Comparison of ENCODE assay signal across 22 cellular contexts in the genomic region with DNA sequence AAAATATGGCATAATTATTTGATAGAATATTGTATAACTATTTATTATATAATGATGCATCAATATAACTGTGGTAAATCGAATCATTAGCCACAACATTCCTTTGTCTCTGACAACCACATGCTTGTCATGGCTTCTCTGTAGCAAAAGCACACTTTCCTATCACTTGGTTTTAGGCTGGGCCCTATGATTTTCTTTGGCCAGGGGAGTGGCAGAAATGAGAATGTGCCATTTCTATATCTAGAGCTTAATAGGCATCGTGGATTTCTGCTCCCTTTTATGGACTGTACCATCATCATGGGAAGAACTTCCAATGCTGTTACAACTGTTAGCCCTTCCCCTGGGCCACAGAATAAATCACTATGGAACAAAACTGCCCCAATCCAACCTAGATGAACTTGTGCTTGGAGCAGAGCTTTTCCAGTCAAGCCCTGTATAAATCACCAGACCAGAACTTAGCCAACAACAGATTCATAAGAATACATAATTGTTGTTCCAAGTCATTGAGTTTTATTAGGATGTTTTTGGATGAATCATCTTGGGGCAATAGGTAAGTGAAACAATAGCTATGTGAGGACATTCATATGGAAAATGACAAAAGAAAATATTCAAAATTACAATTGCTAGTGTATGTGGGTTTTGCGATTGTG.
DNase-seq lines count a peak whose midpoint lies in the region; ATAC-seq, FAIRE-seq and TF ChIP-seq lines count a peak whose summit lies in the region.
"Had no signal": no experiment of that assay in that cellular context is flagged by ENCODE, and none has a peak within 500 bp of the region (broad histone marks: within the 10 kb centered on the region; RNA-seq: fewer than 3 reads in every experiment).

No MANE protein-coding gene starts in this region.

- no peak overlapping the region for H3K27ac ChIP-seq in Panc1 (ENCODE audit: low read length)
- H3K27ac ChIP-seq in trophoblast cell (ENCODE audit: low read depth, low read length): no peak overlapping the region

- H3K18ac ChIP-seq in trophoblast cell (ENCODE audit: low read length): no peak overlapping the region

- TF ChIP-seq CTCF in D721Med (IDR thresholded peaks at IDR 0.05; ENCODE audit: insufficient read depth, missing control alignments) (no peak), Panc1 (IDR thresholded peaks at IDR 0.05) (no peak), fibroblast of the aortic adventitia (IDR thresholded peaks at IDR 0.05; ENCODE audit: insufficient read depth, low read length) (no peak)

- no peak overlapping the region for H4K8ac ChIP-seq in trophoblast cell (ENCODE audit: low read depth, low read length)

- H3K4me3 ChIP-seq in Panc1 (ENCODE audit: low read depth in 2 of 2, low read length in 2 of 2) (no peak overlapping the region), fibroblast of the aortic adventitia (ENCODE audit: low read depth, low read length) (no peak overlapping the region), skeletal muscle satellite cell (ENCODE audit: low read length) (no peak overlapping the region), trophoblast cell (ENCODE audit: low read depth, low read length) (no peak overlapping the region)

- WGBS in trophoblast cell (ENCODE audit: extremely low coverage, insufficient coverage, insufficient read length): no CpG with 5 or more reads among the region's 3 CpGs

- FAIRE-seq in D721Med (lab: Jason Lieb, UNC): peak; percentile 16
- FAIRE-seq: GM12891 had no signal

- no peak for DNase-seq in D721Med (ENCODE audit: insufficient read length, low spot score)
- DNase-seq in Panc1 (ENCODE audit: low read depth, low spot score): no peak
- DNase-seq in fibroblast of the aortic adventitia (ENCODE audit: low read depth): peak; percentile 1
- DNase-seq in RPMI8226: no peak
- DNase-seq in NCI-H446 treated with DMSO at 0.1 percent for 48 hours (lab: John Stamatoyannopoulos, UW): no peak
- DNase-seq in trophoblast cell: no peak
- DNase-seq: BE2C, DMS 273 treated with DMSO at 0.1 percent for 48 hours, DMS79 treated with DMSO at 0.1 percent for 48 hours, GOT3, KBM-7, MM.1S, NCI-H1092, NCI-H1436 treated with DMSO at 0.1 percent for 48 hours, NCI-H1930, NCI-H2171, NCI-H345, NCI-H524 treated with DMSO at 0.1 percent for 48 hours, Right ventricle myocardium superior had no signal

- no peaks in the 10 kb centered on the region for H3K9me3 ChIP-seq in Panc1 (ENCODE audit: control insufficient read depth, insufficient read depth, low read depth, low read length)
- no peaks in the 10 kb centered on the region for H3K9me3 ChIP-seq in skeletal muscle satellite cell (replicated peaks; ENCODE audit: low read length)
- H3K9me3 ChIP-seq in trophoblast cell (ENCODE audit: insufficient read depth, low read depth, low read length): no peaks in the 10 kb centered on the region
- H3K9me3 ChIP-seq: BE2C had no signal

- H2BK5ac ChIP-seq in trophoblast cell (ENCODE audit: low read depth, low read length, poor library complexity): no peak overlapping the region

- no peak overlapping the region for H4K91ac ChIP-seq in trophoblast cell (ENCODE audit: low read depth, low read length)

- H2BK12ac ChIP-seq in trophoblast cell (ENCODE audit: low read length): no peak overlapping the region

- no peak overlapping the region for H2AFZ ChIP-seq in trophoblast cell (ENCODE audit: insufficient read depth, low read length, poor library complexity)

- no peak overlapping the region for H3K4ac ChIP-seq in trophoblast cell (ENCODE audit: low read depth, low read length)

- no peak overlapping the region for H4K12ac ChIP-seq in trophoblast cell (ENCODE audit: low read depth, low read length)

- H3K27me3 ChIP-seq in Panc1 (ENCODE audit: control insufficient read depth, insufficient read depth, low read length) (no peaks in the 10 kb centered on the region), skeletal muscle satellite cell (ENCODE audit: control insufficient read depth, insufficient read depth, low read length) (no peaks in the 10 kb centered on the region), trophoblast cell (ENCODE audit: insufficient read depth, low read length) (no peaks in the 10 kb centered on the region)
- H3K27me3 ChIP-seq: BE2C had no signal

- POLR2A ChIA-PET in Panc1 (lab: Charles Lee): no interaction called here

- H3K9ac ChIP-seq in skeletal muscle satellite cell (ENCODE audit: low read depth, low read length): no peak overlapping the region
- H3K9ac ChIP-seq in trophoblast cell (ENCODE audit: low read length): no peak overlapping the region

- CTCF ChIA-PET in Panc1 (lab: Charles Lee): interaction anchor here (0.5 kb wide), 1 partner anchor 39 kb away, joined by 7 read pairs; no protein-coding TSS in a partner anchor

- no peak overlapping the region for H2BK120ac ChIP-seq in trophoblast cell (ENCODE audit: insufficient read depth, low read length, poor library complexity)

- H3K4me1 ChIP-seq in Panc1 (ENCODE audit: control insufficient read depth, insufficient read depth, low read length) (no peaks in the 10 kb centered on the region), skeletal muscle satellite cell (ENCODE audit: control insufficient read depth, insufficient read depth, low read length) (peaks cover 5% of the 10 kb centered on the region), trophoblast cell (ENCODE audit: control insufficient read depth in 1 of 2, insufficient read depth in 2 of 2, low read length in 2 of 2) (no peaks in the 10 kb centered on the region)

- intact Hi-C loops in Panc1 (cut with micrococcal nuclease; ENCODE audit: unreplicated experiment): no loop called here

- H3K79me2 ChIP-seq in trophoblast cell (ENCODE audit: control insufficient read depth, insufficient read depth, low read length, poor library complexity): no peaks in the 10 kb centered on the region

- no peak overlapping the region for H3K14ac ChIP-seq in trophoblast cell (ENCODE audit: low read length)

- no peaks in the 10 kb centered on the region for H3K79me1 ChIP-seq in trophoblast cell (ENCODE audit: low read length)

- H3K36me3 ChIP-seq in Panc1 (ENCODE audit: control insufficient read depth, insufficient read depth, low read length): no peaks in the 10 kb centered on the region
- H3K36me3 ChIP-seq in skeletal muscle satellite cell (ENCODE audit: insufficient read depth, low read length): no peaks in the 10 kb centered on the region
- H3K36me3 ChIP-seq in trophoblast cell (ENCODE audit: control insufficient read depth in 1 of 2, insufficient read depth in 2 of 2, low read length in 2 of 2): no peaks in the 10 kb centered on the region
- H3K36me3 ChIP-seq: BE2C had no signal

- BruUV-seq in Panc1 (replicated peaks; lab: Mats Ljungman, UMichigan): no TSS peak

- no peak overlapping the region for H2AK5ac ChIP-seq in trophoblast cell (ENCODE audit: low read length)

- peak overlapping the region; percentile 11 for H3K4me2 ChIP-seq in skeletal muscle satellite cell (ENCODE audit: low read length)
- H3K4me2 ChIP-seq in trophoblast cell (ENCODE audit: low read length): no peak overlapping the region

- ATAC-seq in Panc1: 0 out of 2 replicates have a peak, but pooled peaks have one; percentile 30
- ATAC-seq: HCT116 had no signal

- H3K23ac ChIP-seq in trophoblast cell (ENCODE audit: low read length): no peak overlapping the region

- in situ Hi-C loops in Panc1 (cut with HindIII; ENCODE audit: low pct_unique_long_range_greater_than_20kb, low sequenced_read_pairs): no loop called here
